In the genomic region with DNA sequence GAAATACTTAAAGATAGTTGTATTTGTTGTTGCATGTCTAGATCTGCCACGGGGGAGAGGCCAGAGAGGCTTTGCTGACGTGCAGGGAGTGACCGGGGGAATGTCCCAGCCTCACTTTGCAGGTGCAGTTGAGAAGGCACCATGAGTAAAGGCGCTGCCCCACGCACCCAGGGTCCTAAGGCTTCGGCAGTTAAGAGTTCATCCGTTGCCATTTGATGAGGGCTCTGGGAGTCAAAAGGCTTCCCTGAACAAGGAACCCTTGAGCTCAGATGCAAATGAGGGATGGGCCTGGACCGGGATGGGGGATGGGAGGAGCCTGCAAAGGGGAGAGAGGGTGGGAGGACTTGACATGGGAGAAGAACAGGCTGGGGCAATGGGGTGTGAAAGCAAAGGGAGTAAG, we compare ENCODE assay signal across 12 cellular contexts. TPM values are rescaled to one million over a fixed set of nuclear protein-coding genes. Genes with fewer than 3 reads are reported as not detected.
DNase-seq lines count a peak whose midpoint lies in the region; ATAC-seq and TF ChIP-seq lines count a peak whose summit lies in the region.
"Had no signal": no experiment of that assay in that cellular context is flagged by ENCODE, and none has a peak within 500 bp of the region (broad histone marks: within the 10 kb centered on the region; RNA-seq: fewer than 3 reads in every experiment).

No MANE protein-coding gene starts in this region.

- peaks cover 80% of the 10 kb centered on the region for H4K20me1 ChIP-seq in smooth muscle cell (ENCODE audit: low read depth)

- no peak overlapping the region for H3K4me3 ChIP-seq in CD4-positive, alpha-beta memory T cell (ENCODE audit: low read length in 2 of 2)
- H3K4me3 ChIP-seq in smooth muscle cell = no peak overlapping the region
- H3K4me3 ChIP-seq: left ventricle myocardium inferior had no signal

- no peak overlapping the region for H2AFZ ChIP-seq in smooth muscle cell (ENCODE audit: low read depth)

- intact Hi-C loops in CD4-positive, alpha-beta memory T cell (cut with micrococcal nuclease) = no loop called here

- H3K9me3 Mint-ChIP-seq in CD4-positive, alpha-beta memory T cell = peaks cover 0 to 9% (median 2%) of the 10 kb centered on the region in 8 donors

- TF ChIP-seq CTCF in smooth muscle cell (IDR thresholded peaks at IDR 0.05; ENCODE audit: borderline replicate concordance, insufficient read depth, poor library complexity, severe bottlenecking) (no peak), omental fat pad (IDR thresholded peaks at IDR 0.05) (no peak)

- H3F3A ChIP-seq in smooth muscle cell (ENCODE audit: low read depth) = peaks cover under 1% of the 10 kb centered on the region

- no peak overlapping the region for H3K27ac ChIP-seq in CD4-positive, alpha-beta memory T cell (ENCODE audit: low read depth, low read length)
- no peak overlapping the region for H3K27ac ChIP-seq in smooth muscle cell (ENCODE audit: low read depth)
- H3K27ac ChIP-seq: left ventricle myocardium inferior had no signal

- no peaks in the 10 kb centered on the region for H3K27me3 ChIP-seq in CD4-positive, alpha-beta memory T cell (ENCODE audit: insufficient read depth, low read length)
- no peaks in the 10 kb centered on the region for H3K27me3 ChIP-seq in smooth muscle cell (ENCODE audit: low read depth)

- POLR2A ChIA-PET in CD4-positive, alpha-beta memory T cell (lab: Charles Lee; ENCODE audit: partially characterized antibody) = no interaction called here

- peaks cover 0 to 5% of the 10 kb centered on the region in 2 donors for H3K9me3 ChIP-seq in CD4-positive, alpha-beta memory T cell (ENCODE audit: control insufficient read depth in 1 of 2, low read length in 2 of 2)
- peaks cover 3% of the 10 kb centered on the region for H3K9me3 ChIP-seq in smooth muscle cell (replicated peaks; ENCODE audit: low read depth)

- H3K4me1 Mint-ChIP-seq in CD4-positive, alpha-beta memory T cell = peaks cover 49 to 76% (median 67%) of the 10 kb centered on the region in 4 donors

- ATAC-seq in GM21423 (IDR thresholded peaks at IDR 0.05; ENCODE audit: unreplicated experiment) (peak; percentile 65), HG03520 (IDR thresholded peaks at IDR 0.05; ENCODE audit: unreplicated experiment) (peak; percentile 75), omental fat pad (ENCODE audit: low FRiP score) (no peak)
- ATAC-seq: T-cell had no signal

- peak overlapping the region in 1 of 8 donors; percentile 10 for H3K4me3 Mint-ChIP-seq in CD4-positive, alpha-beta memory T cell
- H3K4me3 Mint-ChIP-seq: T-cell had no signal

- DNase-seq in CD4-positive, alpha-beta memory T cell = no peak
- DNase-seq in left kidney (ENCODE audit: low read depth, low spot score) = peak; percentile 93
- DNase-seq in kidney glomerular epithelial cell (lab: John Stamatoyannopoulos, UW) = no peak
- DNase-seq in DMS153 (lab: John Stamatoyannopoulos, UW) = no peak
- DNase-seq in smooth muscle cell (lab: John Stamatoyannopoulos, UW; ENCODE audit: unreplicated experiment) = no peak
- no peak for DNase-seq in omental fat pad (ENCODE audit: low spot score)
- DNase-seq: Caco-2, left ventricle myocardium inferior, NCI-H2171 treated with DMSO at 0.1 percent for 48 hours, T-cell had no signal

- H3K4me2 ChIP-seq in smooth muscle cell = no peak overlapping the region

- H3K27me3 Mint-ChIP-seq in CD4-positive, alpha-beta memory T cell = no peaks in the 10 kb centered on the region
- H3K27me3 Mint-ChIP-seq: T-cell had no signal

- H3K36me3 ChIP-seq in CD4-positive, alpha-beta memory T cell (ENCODE audit: insufficient read depth, low read length) = no peaks in the 10 kb centered on the region
- no peaks in the 10 kb centered on the region for H3K36me3 ChIP-seq in smooth muscle cell (ENCODE audit: low read depth)
- H3K36me3 ChIP-seq: left ventricle myocardium inferior had no signal

- peak overlapping the region in 5 of 7 donors; percentile 5 to 81 (median 63) for H3K27ac Mint-ChIP-seq in CD4-positive, alpha-beta memory T cell
- H3K27ac Mint-ChIP-seq: T-cell had no signal

- H3K4me1 ChIP-seq in CD4-positive, alpha-beta memory T cell (ENCODE audit: insufficient read depth, low read length) = peaks cover 25% of the 10 kb centered on the region
- H3K4me1 ChIP-seq in smooth muscle cell (ENCODE audit: low read depth) = no peaks in the 10 kb centered on the region
- H3K4me1 ChIP-seq: Caco-2 had no signal

- CTCF ChIA-PET in CD4-positive, alpha-beta memory T cell (lab: Charles Lee; ENCODE audit: partially characterized antibody) = no interaction called here

- H3K79me2 ChIP-seq in smooth muscle cell (ENCODE audit: low read depth) = peaks cover 68% of the 10 kb centered on the region

- H3K36me3 Mint-ChIP-seq in CD4-positive, alpha-beta memory T cell = peaks cover 8 to 11% of the 10 kb centered on the region in 2 donors

- WGBS in smooth muscle cell (ENCODE audit: low lambda C conversion rate) = 73% methylated on average over 8 of the region's 8 CpGs

- no peak overlapping the region for H3K9ac ChIP-seq in smooth muscle cell (ENCODE audit: low read depth)

RNA-seq across cellular contexts. Expression of a gene that starts 20.4 kb away (rescaled TPM):
- total RNA-seq in CD4-positive, alpha-beta memory T cell = 10 to 100 TPM; 47.2 to 49.2 TPM
- 10 to 100 TPM; 25.7 to 36.2 TPM for polyA plus RNA-seq in CD4-positive, alpha-beta memory T cell
- total RNA-seq in smooth muscle cell (25.1 and 27.1 TPM in 2 replicates), omental fat pad (10 to 100 TPM; 25.0 to 33.7 (median 28.7) TPM)
- 22.2 and 22.5 TPM in 2 replicates for polyA plus RNA-seq in smooth muscle cell
